ENCODE assay signal across 20 cellular contexts in the genomic region with DNA sequence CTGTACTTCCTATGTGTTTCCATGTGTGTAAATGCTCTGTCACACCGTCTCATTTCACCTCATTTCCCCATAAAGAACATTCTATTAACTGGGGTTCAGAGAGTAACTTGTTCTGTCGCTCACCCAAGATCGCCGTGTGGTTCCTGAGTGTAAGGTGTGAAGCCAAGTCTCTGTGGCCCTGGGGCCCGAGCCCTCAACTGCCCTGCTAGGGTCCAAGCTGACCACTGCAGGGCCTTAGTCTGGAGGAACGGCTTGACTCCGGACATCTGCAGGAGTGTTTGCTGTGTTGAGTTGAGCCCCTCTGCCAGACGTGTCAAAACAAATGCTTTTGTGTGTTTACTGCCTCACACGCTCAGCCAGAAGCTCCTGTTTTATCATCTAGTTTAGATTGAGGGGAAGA.
"Had no signal": no experiment of that assay in that cellular context is flagged by ENCODE, and none has a peak within 500 bp of the region (broad histone marks: within the 10 kb centered on the region; RNA-seq: fewer than 3 reads in every experiment).

No MANE protein-coding gene starts in this region.

- H3K9me3 Mint-ChIP-seq: activated B cell treated with CpG ODN at 0.5 μM for 24 hours; activated CD4-positive, alpha-beta memory T cell treated with anti-CD3 and anti-CD28 coated beads for 36 hours; activated T-helper 1 cell treated with anti-CD3 and anti-CD28 coated beads, Interleukin-12 subunit alpha, Interleukin-12 subunit beta, Interleukin-2, Interleukin-4 antibody, amounts not matched to agents 30 ng/mL and 10 ng/mL and 1 ng/mL, durations not matched to agents 14 hours and 24 hours and 36 hours; central memory CD8-positive, alpha-beta T cell; naive thymus-derived CD4-positive, alpha-beta T cell; T-cell had no signal

- H3K4me3 Mint-ChIP-seq: activated B cell treated with CpG ODN at 0.5 μM for 24 hours; activated CD4-positive, alpha-beta memory T cell treated with anti-CD3 and anti-CD28 coated beads for 36 hours; activated naive CD8-positive, alpha-beta T cell; activated T-helper 1 cell treated with anti-CD3 and anti-CD28 coated beads, Interleukin-12 subunit alpha, Interleukin-12 subunit beta, Interleukin-2, Interleukin-4 antibody, amounts not matched to agents 30 ng/mL and 10 ng/mL and 1 ng/mL, durations not matched to agents 14 hours and 24 hours and 36 hours; central memory CD8-positive, alpha-beta T cell; naive thymus-derived CD4-positive, alpha-beta T cell; T-cell had no signal

- H3K27ac ChIP-seq: coronary artery had no signal

- DNase-seq: activated B cell treated with CpG ODN at 0.5 μM for 24 hours; activated CD4-positive, alpha-beta memory T cell treated with anti-CD3 and anti-CD28 coated beads for 36 hours; activated CD4-positive, alpha-beta T cell treated with anti-CD3 and anti-CD28 coated beads for 4 hours; activated T-cell treated with anti-CD3 and anti-CD28 coated beads for 4 hours; erythroblast; head of caudate nucleus; kidney; mammary epithelial cell; naive thymus-derived CD4-positive, alpha-beta T cell; posterior cingulate gyrus; stimulated activated CD4-positive, alpha-beta T cell treated with anti-CD3 and anti-CD28 coated beads, Interleukin-12 subunit alpha, Interleukin-12 subunit beta, amount 100 ng/mL, for 4 hours; stimulated activated CD4-positive, alpha-beta T cell treated with anti-CD3 and anti-CD28 coated beads, Interleukin-1b, Interleukin-23, amount 100 ng/mL, for 48 hours; stimulated activated naive CD8-positive, alpha-beta T cell treated with anti-CD3 and anti-CD28 coated beads, Interleukin-15, Interleukin-2, amounts not matched to agents 100 U/mL and 50 U/mL, for 24 hours; substantia nigra; T-cell; trophoblast cell had no signal

- H3K36me3 Mint-ChIP-seq: activated naive CD8-positive, alpha-beta T cell had no signal

- H3K27me3 Mint-ChIP-seq: activated B cell treated with CpG ODN at 0.5 μM for 24 hours; activated CD4-positive, alpha-beta memory T cell treated with anti-CD3 and anti-CD28 coated beads for 36 hours; activated naive CD8-positive, alpha-beta T cell; central memory CD8-positive, alpha-beta T cell; naive thymus-derived CD4-positive, alpha-beta T cell; T-cell had no signal

- H3K4me3 ChIP-seq: coronary artery had no signal

- H3K27ac Mint-ChIP-seq: activated B cell treated with CpG ODN at 0.5 μM for 24 hours; activated CD4-positive, alpha-beta memory T cell treated with anti-CD3 and anti-CD28 coated beads for 36 hours; activated naive CD8-positive, alpha-beta T cell had no signal
